In the genomic region with DNA sequence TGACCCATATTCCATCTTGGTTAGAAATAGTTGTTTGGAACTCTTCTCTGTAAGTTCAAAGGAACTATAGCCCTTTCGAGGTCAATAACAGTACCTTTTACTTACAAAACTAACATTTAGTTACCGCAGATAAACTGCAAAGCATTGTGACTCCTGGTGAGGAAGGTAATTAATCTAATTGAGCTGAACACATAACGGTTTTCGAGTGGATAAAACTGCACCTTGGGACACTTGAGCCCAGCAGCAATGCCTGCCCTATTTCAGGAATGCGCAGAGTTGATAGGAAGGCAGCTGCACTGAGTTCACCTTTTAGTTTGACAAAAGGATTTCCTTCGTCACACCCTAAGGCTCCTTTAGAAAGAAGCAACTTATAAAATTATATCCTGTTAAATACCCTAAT, we compare ENCODE assay signal across 1 cellular context.
TF ChIP-seq lines count a peak whose summit lies in the region.

No MANE protein-coding gene starts in this region.

TF ChIP-seq in H1, 55 proteins besides CTCF, POLR2A, EP300 and RAD21:
- TF ChIP-seq HDAC2 (IDR thresholded peaks at IDR 0.05; ENCODE audit: borderline replicate concordance in 1 of 2, low read depth in 2 of 2, low read length in 2 of 2) (no peak), SUZ12 (IDR thresholded peaks at IDR 0.05; ENCODE audit: low read length) (no peak), CREB1 (IDR thresholded peaks at IDR 0.05) (no peak), GTF2F1 (IDR thresholded peaks at IDR 0.05; ENCODE audit: borderline replicate concordance, low read depth, low read length) (no peak), YY1 (IDR thresholded peaks at IDR 0.05; ENCODE audit: low read depth, low read length) (no peak), RXRA (IDR thresholded peaks at IDR 0.05; ENCODE audit: insufficient read depth, low read depth, low read length) (no peak), SP4 (IDR thresholded peaks at IDR 0.05; ENCODE audit: low read length) (no peak), POU5F1 (IDR thresholded peaks at IDR 0.05; ENCODE audit: low read depth, low read length) (no peak), KDM1A (IDR thresholded peaks at IDR 0.05; ENCODE audit: borderline replicate concordance, low read length) (no peak), KDM5A (IDR thresholded peaks at IDR 0.05; ENCODE audit: low read length) (no peak), PHF8 (conservative IDR thresholded peaks at IDR 0.05; ENCODE audit: low read depth, low read length) (no peak)
